ENCODE assay signal across 23 cellular contexts in the genomic region with DNA sequence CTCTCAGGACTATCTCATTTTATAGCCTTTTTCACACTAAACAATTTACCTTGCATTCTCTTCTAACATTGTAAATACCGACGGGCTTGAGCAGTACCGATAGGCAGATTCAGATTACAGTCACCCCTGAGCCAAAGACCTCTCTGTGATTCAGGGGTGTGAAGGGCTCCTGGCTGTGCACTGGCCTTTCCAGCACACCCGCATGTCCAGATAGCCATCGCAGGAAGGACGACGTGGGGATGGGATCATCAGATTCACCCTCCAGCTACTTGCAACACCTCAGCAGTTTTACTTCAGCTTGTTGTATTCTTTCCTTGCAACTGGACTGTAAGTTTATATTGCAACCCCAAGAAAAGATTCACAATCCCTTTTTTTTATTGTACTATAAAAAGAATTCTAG.
DNase-seq lines count a peak whose midpoint lies in the region; ATAC-seq, FAIRE-seq and TF ChIP-seq lines count a peak whose summit lies in the region.
"Had no signal": no experiment of that assay in that cellular context is flagged by ENCODE, and none has a peak within 500 bp of the region (broad histone marks: within the 10 kb centered on the region; RNA-seq: fewer than 3 reads in every experiment).

No MANE protein-coding gene starts in this region.

- H3K27ac Mint-ChIP-seq in dendritic cell treated with granulocyte-macrophage colony-stimulating factor and Interleukin-4, amounts not matched to agents 40 ng/mL and 50 ng/mL, for 4 days: peak overlapping the region; percentile 79
- H3K27ac Mint-ChIP-seq in activated naive CD8-positive, alpha-beta T cell treated with anti-CD3 and anti-CD28 coated beads, Interleukin-2, amount 50 U/mL, for 24 hours: no peak overlapping the region
- H3K27ac Mint-ChIP-seq: CD4-positive, CD25-positive, alpha-beta regulatory T cell; CD8-positive, alpha-beta T cell; GM23338; H9 had no signal

- H3K27ac ChIP-seq in HL-60 (replicated peaks): peak overlapping the region; percentile 96; the same call in 1 of the 2 replicates
- peak overlapping the region; percentile 98 for H3K27ac ChIP-seq in parathyroid adenoma
- H3K27ac ChIP-seq: 22Rv1 had no signal

- H3K9ac ChIP-seq in parathyroid adenoma: peak overlapping the region; percentile 1

- no peak for TF ChIP-seq CTCF in HL-60 (IDR thresholded peaks at IDR 0.05; ENCODE audit: insufficient read depth, low read length)
- no peak for TF ChIP-seq CTCF in parathyroid adenoma (IDR thresholded peaks at IDR 0.05)

- H2AFZ ChIP-seq in parathyroid adenoma: no peak overlapping the region
- H2AFZ ChIP-seq: GM23338 had no signal

- peaks cover 86% of the 10 kb centered on the region for H3K4me1 ChIP-seq in parathyroid adenoma
- H3K4me1 ChIP-seq: BE2C, Caco-2 had no signal

- H3K27me3 Mint-ChIP-seq in dendritic cell treated with granulocyte-macrophage colony-stimulating factor and Interleukin-4, amounts not matched to agents 40 ng/mL and 50 ng/mL, for 4 days: no peaks in the 10 kb centered on the region
- peaks cover 6% of the 10 kb centered on the region for H3K27me3 Mint-ChIP-seq in activated naive CD8-positive, alpha-beta T cell treated with anti-CD3 and anti-CD28 coated beads, Interleukin-2, amount 50 U/mL, for 24 hours

- H3K27me3 ChIP-seq in HL-60 (ENCODE audit: insufficient read depth, poor library complexity, severe bottlenecking): no peaks in the 10 kb centered on the region
- no peaks in the 10 kb centered on the region for H3K27me3 ChIP-seq in parathyroid adenoma (ENCODE audit: control insufficient read depth, insufficient read depth, low read length)

- peaks cover 2% of the 10 kb centered on the region for H3K36me3 ChIP-seq in parathyroid adenoma (ENCODE audit: control insufficient read depth, insufficient read depth, low read length)
- H3K36me3 ChIP-seq: BE2C had no signal

- H3K4me3 Mint-ChIP-seq in dendritic cell treated with granulocyte-macrophage colony-stimulating factor and Interleukin-4, amounts not matched to agents 40 ng/mL and 50 ng/mL, for 4 days: no peak overlapping the region
- no peak overlapping the region for H3K4me3 Mint-ChIP-seq in activated naive CD8-positive, alpha-beta T cell treated with anti-CD3 and anti-CD28 coated beads, Interleukin-2, amount 50 U/mL, for 24 hours
- H3K4me3 Mint-ChIP-seq: CD4-positive, CD25-positive, alpha-beta regulatory T cell; CD8-positive, alpha-beta T cell; GM23338; H9 had no signal

- peaks cover 19% of the 10 kb centered on the region for H3K79me2 ChIP-seq in parathyroid adenoma

- H3K9me3 ChIP-seq in parathyroid adenoma (ENCODE audit: control insufficient read depth, low read length): no peaks in the 10 kb centered on the region
- H3K9me3 ChIP-seq: BE2C, Caco-2 had no signal

- no peaks in the 10 kb centered on the region for H3K9me3 Mint-ChIP-seq in dendritic cell treated with granulocyte-macrophage colony-stimulating factor and Interleukin-4, amounts not matched to agents 40 ng/mL and 50 ng/mL, for 4 days
- no peaks in the 10 kb centered on the region for H3K9me3 Mint-ChIP-seq in activated naive CD8-positive, alpha-beta T cell treated with anti-CD3 and anti-CD28 coated beads, Interleukin-2, amount 50 U/mL, for 24 hours
- H3K9me3 Mint-ChIP-seq: CD8-positive, alpha-beta T cell had no signal

- H3K4me2 ChIP-seq in parathyroid adenoma (ENCODE audit: low read length): peak overlapping the region; percentile 62
- H3K4me2 ChIP-seq: GM23338 had no signal

- ATAC-seq in activated naive CD8-positive, alpha-beta T cell treated with anti-CD3 and anti-CD28 coated beads, Interleukin-2, amount 50 U/mL, for 24 hours: no peak
- ATAC-seq in HG02885 (IDR thresholded peaks at IDR 0.05; ENCODE audit: poor library complexity, unreplicated experiment) (no peak), GM19324 (IDR thresholded peaks at IDR 0.05; ENCODE audit: low FRiP score, unreplicated experiment) (no peak)
- ATAC-seq: CD8-positive, alpha-beta T cell; GM23338; HCT116 had no signal

- DNase-seq in AG20443 (ENCODE audit: low spot score): peak; percentile 0
- DNase-seq in HL-60 (ENCODE audit: low read depth in 1 of 2, low spot score in 1 of 2): no peak
- no peak for DNase-seq in activated naive CD8-positive, alpha-beta T cell treated with anti-CD3 and anti-CD28 coated beads, Interleukin-2, amount 50 U/mL, for 24 hours
- no peak for DNase-seq in GM19239 (ENCODE audit: insufficient read length, low spot score)
- DNase-seq: AML-193; BE2C; C1 segment of cervical spinal cord; Caco-2; CD4-positive, CD25-positive, alpha-beta regulatory T cell; CD8-positive, alpha-beta T cell; DMS153; DND-41; H9 had no signal

- peaks cover 49% of the 10 kb centered on the region for H3K4me1 Mint-ChIP-seq in dendritic cell treated with granulocyte-macrophage colony-stimulating factor and Interleukin-4, amounts not matched to agents 40 ng/mL and 50 ng/mL, for 4 days (ENCODE audit: low read depth)
- peaks cover 30% of the 10 kb centered on the region for H3K4me1 Mint-ChIP-seq in activated naive CD8-positive, alpha-beta T cell treated with anti-CD3 and anti-CD28 coated beads, Interleukin-2, amount 50 U/mL, for 24 hours

- no peak for FAIRE-seq in GM19239 (lab: Jason Lieb, UNC)
- FAIRE-seq: A204.1, G401.6, GM12892 had no signal

- no peaks in the 10 kb centered on the region for H3K36me3 Mint-ChIP-seq in dendritic cell treated with granulocyte-macrophage colony-stimulating factor and Interleukin-4, amounts not matched to agents 40 ng/mL and 50 ng/mL, for 4 days (ENCODE audit: low read depth)
- H3K36me3 Mint-ChIP-seq in activated naive CD8-positive, alpha-beta T cell treated with anti-CD3 and anti-CD28 coated beads, Interleukin-2, amount 50 U/mL, for 24 hours (ENCODE audit: low read depth): no peaks in the 10 kb centered on the region
- H3K36me3 Mint-ChIP-seq: CD4-positive, CD25-positive, alpha-beta regulatory T cell; CD8-positive, alpha-beta T cell had no signal

- intact Hi-C loops in dendritic cell treated with granulocyte-macrophage colony-stimulating factor and Interleukin-4, amounts not matched to agents 40 ng/mL and 50 ng/mL, for 4 days (cut with micrococcal nuclease): no loop called here

- H3K4me3 ChIP-seq in HL-60 (replicated peaks; ENCODE audit: insufficient read depth, low read length): no peak overlapping the region
- H3K4me3 ChIP-seq in parathyroid adenoma (ENCODE audit: low read depth, low read length): peak overlapping the region; percentile 42
- H3K4me3 ChIP-seq: GM23338 had no signal
